In the genomic region with DNA sequence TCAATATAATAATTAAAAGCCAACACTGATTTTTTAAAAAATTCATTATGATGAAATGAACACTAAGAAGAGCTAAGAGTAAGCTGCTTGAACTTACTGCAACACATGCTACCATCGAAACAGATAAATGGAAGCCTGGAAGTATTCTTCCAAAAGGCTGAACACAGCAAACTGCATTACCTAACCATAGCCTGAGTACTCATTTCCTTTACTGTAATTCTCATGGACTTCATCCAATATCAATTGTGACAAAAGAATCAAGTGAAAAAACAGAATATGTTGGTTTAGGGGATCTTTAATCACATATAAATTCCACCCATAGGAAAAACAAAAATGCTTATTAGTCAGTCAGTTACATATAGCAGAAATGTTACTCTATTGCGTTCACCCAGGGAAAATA, we compare ENCODE assay signal across 18 cellular contexts.
DNase-seq lines count a peak whose midpoint lies in the region; ATAC-seq, FAIRE-seq and TF ChIP-seq lines count a peak whose summit lies in the region.
"Had no signal": no experiment of that assay in that cellular context is flagged by ENCODE, and none has a peak within 500 bp of the region (broad histone marks: within the 10 kb centered on the region; RNA-seq: fewer than 3 reads in every experiment).

No MANE protein-coding gene starts in this region.

- TF ChIP-seq RAD21 in IMR-90 (IDR thresholded peaks at IDR 0.05; ENCODE audit: low read length) (no peak), HepG2 (CRISPR knock-in tag; IDR thresholded peaks at IDR 0.05) (no peak)

- H3K4me1 Mint-ChIP-seq in osteocyte (ENCODE audit: unreplicated experiment), result no peaks in the 10 kb centered on the region
- H3K4me1 Mint-ChIP-seq: CD14-positive monocyte had no signal

- H2AFZ ChIP-seq in IMR-90 (replicated peaks; ENCODE audit: low read length, poor library complexity) (no peak overlapping the region), HepG2 (ENCODE audit: low read length) (no peak overlapping the region)

- H3K4me3 Mint-ChIP-seq in osteocyte (ENCODE audit: unreplicated experiment), result no peak overlapping the region
- H3K4me3 Mint-ChIP-seq: CD14-positive monocyte; CD8-positive, alpha-beta T cell had no signal

- H4K91ac ChIP-seq in IMR-90 (ENCODE audit: insufficient read depth, low read depth, low read length), result no peak overlapping the region

- TF ChIP-seq EP300 in HepG2 (IDR thresholded peaks at IDR 0.05; ENCODE audit: low read depth in 2 of 2, low read length in 2 of 2) (no peak), HepG2 (CRISPR knock-in tag; IDR thresholded peaks at IDR 0.05; ENCODE audit: borderline replicate concordance) (no peak)

- H3K4ac ChIP-seq in IMR-90 (ENCODE audit: low read depth, low read length), result no peak overlapping the region

- no peak overlapping the region for H2BK5ac ChIP-seq in IMR-90 (ENCODE audit: low read depth, low read length, poor library complexity, severe bottlenecking)

- BruUV-seq in IMR-90 (replicated peaks; lab: Mats Ljungman, UMichigan) (no TSS peak), HepG2 (replicated peaks; lab: Mats Ljungman, UMichigan) (no TSS peak)

- H3K27ac ChIP-seq in IMR-90 (ENCODE audit: insufficient read depth, low read length) (no peak overlapping the region), HepG2 (ENCODE audit: extremely low read length, insufficient read depth, low read length) (no peak overlapping the region)
- H3K27ac ChIP-seq: A549 had no signal

- CTCF ChIA-PET in IMR-90 (lab: Yijun Ruan, JAX) (no interaction called here), HepG2 (lab: Yijun Ruan, JAX; ENCODE audit: low intra/inter-chr PET ratio, low total read pairs) (no interaction called here)

- no peak overlapping the region for H2AK9ac ChIP-seq in IMR-90 (replicated peaks; ENCODE audit: low read depth, low read length, poor library complexity)

- H3K27me3 Mint-ChIP-seq in osteocyte (ENCODE audit: unreplicated experiment), result no peaks in the 10 kb centered on the region

- no peak overlapping the region for H3K27ac Mint-ChIP-seq in osteocyte (ENCODE audit: unreplicated experiment)
- H3K27ac Mint-ChIP-seq: CD14-positive monocyte; CD8-positive, alpha-beta T cell had no signal

- no peak overlapping the region for H2AK5ac ChIP-seq in IMR-90 (ENCODE audit: low read depth, low read length)

- H3K4me3 ChIP-seq in IMR-90 (ENCODE audit: insufficient read depth, low read depth, low read length), result no peak overlapping the region
- H3K4me3 ChIP-seq in fibroblast of pulmonary artery (replicated peaks; ENCODE audit: low read depth, low read length), result no peak overlapping the region
- H3K4me3 ChIP-seq in HepG2 (replicated peaks in 1 of 3; ENCODE audit: insufficient read depth in 1 of 3, low read depth in 2 of 3, low read length in 3 of 3), result no peak overlapping the region
- H3K4me3 ChIP-seq: A549, HAP-1 had no signal

- no peaks in the 10 kb centered on the region for H3K27me3 ChIP-seq in IMR-90 (ENCODE audit: control insufficient read depth, insufficient read depth, low read length)
- no peaks in the 10 kb centered on the region for H3K27me3 ChIP-seq in HepG2 (ENCODE audit: control insufficient read depth in 1 of 2, insufficient read depth in 2 of 2, low read length in 2 of 2)

- TF ChIP-seq POLR2A in IMR-90 (IDR thresholded peaks at IDR 0.05; ENCODE audit: low read depth, low read length), result no peak
- TF ChIP-seq POLR2A in HepG2 (IDR thresholded peaks at IDR 0.05; ENCODE audit: insufficient read depth in 1 of 2, low read depth in 2 of 2, low read length in 2 of 2), result no peak

- no peak overlapping the region for H3K14ac ChIP-seq in IMR-90 (replicated peaks; ENCODE audit: low read depth, low read length)

- no peak overlapping the region for H2BK15ac ChIP-seq in IMR-90 (ENCODE audit: low read depth, low read length)

- no peak overlapping the region for H4K8ac ChIP-seq in IMR-90 (ENCODE audit: low read depth in 2 of 2, low read length in 2 of 2)

- no peaks in the 10 kb centered on the region for H3K4me1 ChIP-seq in IMR-90 (ENCODE audit: control insufficient read depth, insufficient read depth, low read length)
- no peaks in the 10 kb centered on the region for H3K4me1 ChIP-seq in HepG2 (ENCODE audit: insufficient read depth, low read length)
- H3K4me1 ChIP-seq: A549, HAP-1 had no signal

- H3K9me3 Mint-ChIP-seq in osteocyte (ENCODE audit: unreplicated experiment), result peaks cover 10% of the 10 kb centered on the region

- in situ Hi-C loops in IMR-90 (cut with MboI; ENCODE audit: low sequenced_read_pairs) (no loop called here), HepG2 (cut with HindIII; ENCODE audit: extremely low pct_ligation_motif_present, low pct_unique_long_range_greater_than_20kb) (no loop called here)

- no peak overlapping the region for H3K4me2 ChIP-seq in IMR-90 (ENCODE audit: low read depth, low read length)
- H3K4me2 ChIP-seq in HepG2 (ENCODE audit: low read depth, low read length), result no peak overlapping the region
- H3K4me2 ChIP-seq: A549 had no signal

- H3K9ac ChIP-seq in IMR-90 (ENCODE audit: low read depth, low read length) (no peak overlapping the region), HepG2 (ENCODE audit: insufficient read depth, low read depth, low read length) (no peak overlapping the region)

- TF ChIP-seq CTCF in IMR-90 (conservative IDR thresholded peaks at IDR 0.05; ENCODE audit: low read depth, low read length), result no peak
- no peak for TF ChIP-seq CTCF in fibroblast of pulmonary artery (IDR thresholded peaks at IDR 0.05; ENCODE audit: low read length, missing control alignments)
- TF ChIP-seq CTCF in osteocyte (IDR thresholded peaks at IDR 0.05), result no peak
- TF ChIP-seq CTCF in HepG2 (CRISPR knock-in tag; IDR thresholded peaks at IDR 0.05), result no peak

- H2BK20ac ChIP-seq in IMR-90 (ENCODE audit: low read depth, low read length), result no peak overlapping the region

- H3K79me1 ChIP-seq in IMR-90 (ENCODE audit: low read depth in 1 of 2, low read length in 2 of 2), result no peaks in the 10 kb centered on the region; a peak in 1 of 4 replicates

- no peak overlapping the region for H3K56ac ChIP-seq in IMR-90 (ENCODE audit: extremely low read depth, insufficient read depth, low read length)

- no peaks in the 10 kb centered on the region for H3K79me2 ChIP-seq in HepG2 (ENCODE audit: insufficient read depth, low read length)

- POLR2A ChIA-PET in IMR-90 (lab: Charles Lee; ENCODE audit: unreplicated experiment), result no interaction called here
- POLR2A ChIA-PET in HepG2 (lab: Yijun Ruan, JAX), result no interaction called here

- H3K36me3 Mint-ChIP-seq in osteocyte (ENCODE audit: unreplicated experiment), result peaks cover 72% of the 10 kb centered on the region

- no peak overlapping the region for H3K18ac ChIP-seq in IMR-90 (ENCODE audit: low read depth, low read length)

- H3K9me3 ChIP-seq in IMR-90 (ENCODE audit: control insufficient read depth, insufficient read depth, low read length), result no peaks in the 10 kb centered on the region
- no peaks in the 10 kb centered on the region for H3K9me3 ChIP-seq in HepG2 (ENCODE audit: low read length)
- H3K9me3 ChIP-seq: A549, HAP-1 had no signal

- H3K9me1 ChIP-seq in IMR-90 (ENCODE audit: insufficient read depth, low read length), result no peaks in the 10 kb centered on the region

- no peak for ATAC-seq in IMR-90 (ENCODE audit: low read depth)
- no peak for ATAC-seq in HepG2
- no peak for ATAC-seq in HG03108 (IDR thresholded peaks at IDR 0.05; ENCODE audit: unreplicated experiment)
- ATAC-seq: A549; CD8-positive, alpha-beta T cell had no signal

- H4K20me1 ChIP-seq in IMR-90 (ENCODE audit: insufficient read depth, low read length) (no peaks in the 10 kb centered on the region), HepG2 (ENCODE audit: insufficient read depth, low read length) (no peaks in the 10 kb centered on the region)

- H2BK120ac ChIP-seq in IMR-90 (ENCODE audit: low read depth, low read length), result no peak overlapping the region

- no peak for FAIRE-seq in HepG2 (lab: Jason Lieb, UNC)
- FAIRE-seq: A549, D721Med, GM12892, H1 had no signal

- no peak overlapping the region for H4K5ac ChIP-seq in IMR-90 (ENCODE audit: low read depth, low read length)

- peaks cover 15% of the 10 kb centered on the region for H3K36me3 ChIP-seq in IMR-90 (ENCODE audit: control insufficient read depth, insufficient read depth, low read length)
- H3K36me3 ChIP-seq in HepG2 (replicated peaks in 1 of 2; ENCODE audit: control insufficient read depth in 1 of 2, insufficient read depth in 2 of 2, low read length in 2 of 2), result peaks cover 4 to 66% of the 10 kb centered on the region in 2 experiments

- no peak overlapping the region for H3K23ac ChIP-seq in IMR-90 (ENCODE audit: low read depth, low read length)

- no CpG with 5 or more reads among the region's 2 CpGs for WGBS in IMR-90 (ENCODE audit: extremely low coverage in 2 of 2, insufficient read length in 1 of 2), 2 experiments
- 95% methylated on average over 2 of the region's 2 CpGs for WGBS in HepG2 (ENCODE audit: low lambda C conversion rate)

- dilution Hi-C loops in IMR-90 (cut with HindIII; ENCODE audit: low sequenced_read_pairs, unreplicated experiment), result no loop called here

- peak; percentile 23 for DNase-seq in IMR-90
- DNase-seq in dermis blood vessel endothelial cell, result peak; percentile 61
- peak; percentile 63 for DNase-seq in fibroblast of pulmonary artery (ENCODE audit: low read depth)
- peak; percentile 23 for DNase-seq in stromal cell of bone marrow (ENCODE audit: low read depth)
- DNase-seq in osteocyte (ENCODE audit: extremely low spot score, unreplicated experiment), result no peak
- no peak for DNase-seq in HepG2 (ENCODE audit: low spot score)
- DNase-seq: CD8-positive, alpha-beta T cell; COR-L47; DMS153; DND-41; GDM1 had no signal

- intact Hi-C loops in IMR-90 (cut with micrococcal nuclease) (no loop called here), HepG2 (cut with micrococcal nuclease; ENCODE audit: unreplicated experiment) (no loop called here)

TF ChIP-seq in IMR-90, 13 proteins besides CTCF, POLR2A, EP300 and RAD21:
- TF ChIP-seq MAZ (IDR thresholded peaks at IDR 0.05; ENCODE audit: borderline replicate concordance, low read depth, low read length), result no peak
- no peak for TF ChIP-seq NFE2L2 (IDR thresholded peaks at IDR 0.05; ENCODE audit: low read depth, low read length)
- no peak for TF ChIP-seq CEBPB (IDR thresholded peaks at IDR 0.05; ENCODE audit: low read depth, low read length)

TF ChIP-seq in HepG2, 621 proteins besides CTCF, POLR2A, EP300 and RAD21:
- no peak for TF ChIP-seq ATAD3A (CRISPR knock-in tag; IDR thresholded peaks at IDR 0.05)
- TF ChIP-seq ZNF747 (CRISPR knock-in tag; IDR thresholded peaks at IDR 0.05; ENCODE audit: borderline replicate concordance), result no peak
- TF ChIP-seq POLR2G (IDR thresholded peaks at IDR 0.05; ENCODE audit: low read depth, low read length), result no peak
- no peak for TF ChIP-seq TBX3 (IDR thresholded peaks at IDR 0.05; ENCODE audit: borderline replicate concordance)
- TF ChIP-seq RFX5 (IDR thresholded peaks at IDR 0.05; ENCODE audit: low read depth, low read length), result no peak

Comparison
In these comparisons a context has a peak if more than half of its experiments do, and no peak if none do; other contexts are left out.
1. DNase-seq: peak in IMR-90 (single experiment), dermis blood vessel endothelial cell (single experiment), fibroblast of pulmonary artery (single experiment) and stromal cell of bone marrow (single experiment); none in osteocyte (single experiment) and HepG2 (single experiment).